Comparison of ENCODE assay signal across 2 cellular contexts in genomic region chr4:182863501-182863900, GRCh38.
TF ChIP-seq lines count a peak whose summit lies in the region.

No MANE protein-coding gene starts in this region.

TF ChIP-seq in GM23338, 12 proteins besides CTCF, POLR2A, EP300 and RAD21:
- no peak for TF ChIP-seq POLR2AphosphoS5 (IDR thresholded peaks at IDR 0.05; ENCODE audit: low read depth)
- TF ChIP-seq EZH2phosphoT487 (IDR thresholded peaks at IDR 0.05; ENCODE audit: unreplicated experiment): no peak
- TF ChIP-seq REST (IDR thresholded peaks at IDR 0.05; ENCODE audit: unreplicated experiment): no peak
- no peak for TF ChIP-seq ZNF462 (CRISPR knock-in tag; IDR thresholded peaks at IDR 0.05)
TF ChIP-seq in GM23338: peak in this region for 0.

TF ChIP-seq in H1, 55 proteins besides CTCF, POLR2A, EP300 and RAD21:
- TF ChIP-seq TAF1 (IDR thresholded peaks at IDR 0.05; ENCODE audit: low read depth, low read length): no peak
- TF ChIP-seq NRF1 (IDR thresholded peaks at IDR 0.05; ENCODE audit: low read depth, low read length): no peak
- TF ChIP-seq PHF8 (conservative IDR thresholded peaks at IDR 0.05; ENCODE audit: low read depth, low read length): no peak
- no peak for TF ChIP-seq CHD1 (IDR thresholded peaks at IDR 0.05; ENCODE audit: low read depth, low read length)
- no peak for TF ChIP-seq KDM1A (IDR thresholded peaks at IDR 0.05; ENCODE audit: borderline replicate concordance, low read length)
- no peak for TF ChIP-seq SP1 (IDR thresholded peaks at IDR 0.05; ENCODE audit: low read depth, low read length)
- no peak for TF ChIP-seq RXRA (IDR thresholded peaks at IDR 0.05; ENCODE audit: insufficient read depth, low read depth, low read length)
- no peak for TF ChIP-seq POLR2AphosphoS5 (IDR thresholded peaks at IDR 0.05; ENCODE audit: low read depth, low read length)
- no peak for TF ChIP-seq SRF (IDR thresholded peaks at IDR 0.05; ENCODE audit: low read depth, low read length)
- no peak for TF ChIP-seq CHD2 (IDR thresholded peaks at IDR 0.05; ENCODE audit: low read length)
- TF ChIP-seq SAP30 (IDR thresholded peaks at IDR 0.05; ENCODE audit: insufficient read depth, insufficient replicate concordance, low read length): no peak
- TF ChIP-seq KDM4A (IDR thresholded peaks at IDR 0.05; ENCODE audit: low read depth, low read length, severe bottlenecking): no peak
- no peak for TF ChIP-seq ZNF274 (IDR thresholded peaks at IDR 0.05; ENCODE audit: borderline replicate concordance, extremely low read depth, low read length)
- no peak for TF ChIP-seq MAFK (IDR thresholded peaks at IDR 0.05; ENCODE audit: low read depth, low read length)
- no peak for TF ChIP-seq E2F6 (IDR thresholded peaks at IDR 0.05)
- no peak for TF ChIP-seq TAF7 (optimal IDR thresholded peaks at IDR 0.05; ENCODE audit: borderline replicate concordance, low read depth, low read length)
- TF ChIP-seq RFX5 (IDR thresholded peaks at IDR 0.05; ENCODE audit: borderline replicate concordance, low read depth, low read length): no peak
- no peak for TF ChIP-seq SIN3A (conservative IDR thresholded peaks at IDR 0.05 in 1 of 2, IDR thresholded peaks at IDR 0.05 in 1 of 2; ENCODE audit: low read depth in 1 of 2, low read length in 2 of 2)
